ENCODE assay signal across 14 cellular contexts in genomic region chr16:2142942-2143868, GRCh38. TPM values are rescaled to one million over a fixed set of nuclear protein-coding genes. Genes with fewer than 3 reads are reported as not detected.
DNase-seq lines count a peak whose midpoint lies in the region.
"Had no signal": no experiment of that assay in that cellular context is flagged by ENCODE, and none has a peak within 500 bp of the region (broad histone marks: within the 10 kb centered on the region; RNA-seq: fewer than 3 reads in every experiment).

No MANE protein-coding gene starts in this region.

- no peaks in the 10 kb centered on the region for H3K79me2 ChIP-seq in mesendoderm (ENCODE audit: control insufficient read depth, insufficient read depth, low read length)

- H3K18ac ChIP-seq in mesendoderm (ENCODE audit: low read length): no peak overlapping the region

- no peak overlapping the region for H4K8ac ChIP-seq in mesendoderm (ENCODE audit: low read depth, low read length)

- H2BK120ac ChIP-seq in mesendoderm (ENCODE audit: low read depth, low read length): no peak overlapping the region

- H3K27me3 ChIP-seq in mesendoderm (ENCODE audit: insufficient read depth, low read length, poor library complexity): no peaks in the 10 kb centered on the region
- H3K27me3 ChIP-seq: esophagus muscularis mucosa, suprapubic skin had no signal

- H3K4me1 ChIP-seq in mesendoderm (ENCODE audit: control insufficient read depth, low read depth, low read length): no peaks in the 10 kb centered on the region

- no peak overlapping the region for H3K56ac ChIP-seq in mesendoderm (ENCODE audit: low read length)

- in situ Hi-C loops in G401 (cut with HindIII; ENCODE audit: low sequenced_read_pairs): no loop called here

- peak overlapping the region; percentile 81 for H3K23ac ChIP-seq in mesendoderm (ENCODE audit: low read length)

- H3K79me1 ChIP-seq in mesendoderm (ENCODE audit: low read length): no peaks in the 10 kb centered on the region

- H3K4ac ChIP-seq in mesendoderm (ENCODE audit: low read depth, low read length): no peak overlapping the region

- H3K9ac ChIP-seq in mesendoderm (ENCODE audit: low read length): no peak overlapping the region

- H3K27ac ChIP-seq in mesendoderm (ENCODE audit: low read depth, low read length): no peak overlapping the region
- H3K27ac ChIP-seq: A549, esophagus muscularis mucosa, lower lobe of right lung, suprapubic skin had no signal

- no peak overlapping the region for H2AK5ac ChIP-seq in mesendoderm (ENCODE audit: low read length)

- no CpG with 5 or more reads among the region's 31 CpGs for WGBS in mesendoderm (ENCODE audit: extremely low coverage, insufficient coverage, low lambda C conversion rate)

- no peaks in the 10 kb centered on the region for H3K36me3 ChIP-seq in mesendoderm (ENCODE audit: control insufficient read depth, insufficient read depth, low read length)
- H3K36me3 ChIP-seq: esophagus muscularis mucosa, lower lobe of right lung, suprapubic skin had no signal

- H2BK5ac ChIP-seq in mesendoderm (ENCODE audit: low read length): no peak overlapping the region

- DNase-seq in NCI-H2171 treated with DMSO at 0.1 percent for 48 hours (lab: John Stamatoyannopoulos, UW): peak; percentile 24
- DNase-seq in NCI-H2171 (lab: John Stamatoyannopoulos, UW): no peak
- peak; percentile 79 for DNase-seq in G401 (ENCODE audit: low spot score)
- DNase-seq in anterior cingulate cortex (lab: John Stamatoyannopoulos, UW): peak in 36 of 58 donors; percentile 19 to 86 (median 55)
- DNase-seq in mesendoderm: no peak
- DNase-seq in NCI-H1694 treated with DMSO at 0.1 percent for 48 hours (lab: John Stamatoyannopoulos, UW): no peak
- DNase-seq in OCI-M1 (lab: John Stamatoyannopoulos, UW): no peak
- DNase-seq in germinal center (ENCODE audit: low spot score): no peak
- DNase-seq: lower lobe of right lung, NCI-H1105, NCI-H510A had no signal

- no peak overlapping the region for H3K4me2 ChIP-seq in mesendoderm (ENCODE audit: low read length)
- H3K4me2 ChIP-seq: A549 had no signal

- H3K4me3 ChIP-seq in mesendoderm (ENCODE audit: low read length): no peak overlapping the region
- H3K4me3 ChIP-seq: A549, esophagus muscularis mucosa, lower lobe of right lung, suprapubic skin had no signal

- no peak overlapping the region for H2BK15ac ChIP-seq in mesendoderm (replicated peaks; ENCODE audit: low read depth)

- H4K5ac ChIP-seq in mesendoderm (ENCODE audit: low read length): no peak overlapping the region

RNA-seq across cellular contexts. Expression of gene RAB26, which starts 5.2 kb away (rescaled TPM):
- 46.8 and 55.2 TPM in 2 replicates for total RNA-seq in G401 (2014; rRNA removed; shearing (Covaris generic))
- polyA plus RNA-seq in mesendoderm (2013, experiment 1 of 2): 1.9 TPM
- polyA plus RNA-seq in mesendoderm (2013, experiment 2 of 2): 1.3 TPM
- total RNA-seq: esophagus muscularis mucosa had no signal

RNA-seq across cellular contexts. Expression of gene PKD1, which starts 7.5 kb away (rescaled TPM):
- total RNA-seq in G401 (2014; rRNA removed; shearing (Covaris generic)): 42.0 and 113 TPM in 2 replicates
- 15.0 TPM for polyA plus RNA-seq in mesendoderm (2013, experiment 1 of 2)
- 15.3 TPM for polyA plus RNA-seq in mesendoderm (2013, experiment 2 of 2)

RNA-seq across cellular contexts. Expression of gene TRAF7, which starts 12.4 kb away (rescaled TPM):
- 76.1 and 99.9 TPM in 2 replicates for total RNA-seq in G401 (2014; rRNA removed; shearing (Covaris generic))
- 124 TPM for polyA plus RNA-seq in mesendoderm (2013, experiment 1 of 2)
- 126 TPM for polyA plus RNA-seq in mesendoderm (2013, experiment 2 of 2)

RNA-seq across cellular contexts. Expression of gene CASKIN1, which starts 53.2 kb away (rescaled TPM):
- total RNA-seq in G401 (2014; rRNA removed; shearing (Covaris generic)): 0.80 and 4.2 TPM in 2 replicates
- polyA plus RNA-seq in mesendoderm (2013, experiment 1 of 2): 0.24 TPM
- polyA plus RNA-seq in mesendoderm (2013, experiment 2 of 2): 1.1 TPM

Comparison
In these comparisons a context has a peak if more than half of its experiments do, and no peak if none do; other contexts are left out.
1. DNase-seq: peak in NCI-H2171 treated with DMSO at 0.1 percent for 48 hours (single experiment), G401 (single experiment) and anterior cingulate cortex (36 of 58); none in NCI-H2171 (single experiment), mesendoderm (single experiment), NCI-H1694 treated with DMSO at 0.1 percent for 48 hours (single experiment), OCI-M1 (single experiment) and germinal center (single experiment).